9 cellular contexts compared by ENCODE assay signal in genomic region chr17:5077781-5078105, GRCh38. TPM values are rescaled to one million over a fixed set of nuclear protein-coding genes. Genes with fewer than 3 reads are reported as not detected.
DNase-seq lines count a peak whose midpoint lies in the region; ATAC-seq and TF ChIP-seq lines count a peak whose summit lies in the region.
"Had no signal": no experiment of that assay in that cellular context is flagged by ENCODE, and none has a peak within 500 bp of the region (broad histone marks: within the 10 kb centered on the region; RNA-seq: fewer than 3 reads in every experiment).

No MANE protein-coding gene starts in this region.

- peaks cover under 1 to 3% (median 1%) of the 10 kb centered on the region in 3 donors for H3K9me3 Mint-ChIP-seq in IgD-negative memory B cell
- H3K9me3 Mint-ChIP-seq in naive B cell = peaks cover 0 to 4% (median 0%) of the 10 kb centered on the region in 7 donors

- no peaks in the 10 kb centered on the region for H3K4me1 ChIP-seq in A673 (ENCODE audit: insufficient read depth, low read length, poor library complexity, severe bottlenecking)
- peaks cover 5 to 16% of the 10 kb centered on the region in 2 donors for H3K4me1 ChIP-seq in duodenal mucosa (ENCODE audit: control insufficient read depth in 1 of 2, insufficient read depth in 2 of 2, low read length in 2 of 2)

- H3K4me1 Mint-ChIP-seq in IgD-negative memory B cell (peaks cover 9 to 20% (median 14%) of the 10 kb centered on the region in 3 donors), naive B cell (peaks cover 17 to 36% (median 35%) of the 10 kb centered on the region in 3 donors)

- BruUV-seq in A673 (replicated peaks; lab: Mats Ljungman, UMichigan) = TSS peak; percentile 92

- peak overlapping the region; percentile 86 to 92 for H3K9ac ChIP-seq in duodenal mucosa (ENCODE audit: low read depth in 1 of 2, low read length in 2 of 2)

- H3K27me3 ChIP-seq in A673 (replicated peaks; ENCODE audit: insufficient read depth, low read depth, low read length, poor library complexity) = no peaks in the 10 kb centered on the region
- no peaks in the 10 kb centered on the region for H3K27me3 ChIP-seq in duodenal mucosa (ENCODE audit: control insufficient read depth in 1 of 2, insufficient read depth in 2 of 2, low read length in 2 of 2)

- no peak for TF ChIP-seq CTCF in A673 (conservative IDR thresholded peaks at IDR 0.05; ENCODE audit: low read depth, low read length)

- CTCF ChIA-PET in A673 (lab: Charles Lee) = no interaction called here

- POLR2A ChIA-PET in A673 (lab: Charles Lee; ENCODE audit: low non-redundant PET) = interaction anchor here (0.9 kb wide), 1 partner anchor 114 kb away, joined by 7 read pairs; no protein-coding TSS in a partner anchor

- H3K27me3 Mint-ChIP-seq in IgD-negative memory B cell (no peaks in the 10 kb centered on the region), naive B cell (no peaks in the 10 kb centered on the region)

- H3K9me3 ChIP-seq in A673 (ENCODE audit: low read depth, low read length, poor library complexity, severe bottlenecking) (peaks cover 3% of the 10 kb centered on the region), duodenal mucosa (ENCODE audit: control insufficient read depth in 1 of 2, low read length in 2 of 2) (peaks cover under 1 to 4% of the 10 kb centered on the region in 2 donors)

- DNase-seq in A673 (ENCODE audit: low spot score) = no peak
- no peak for DNase-seq in naive B cell
- no peak for DNase-seq in NCI-H1930 (lab: John Stamatoyannopoulos, UW)
- DNase-seq in GM03348 (ENCODE audit: low spot score) = no peak

- ATAC-seq in naive B cell (ENCODE audit: low read depth in 2 of 2) = no peak
- ATAC-seq in GM19328 (IDR thresholded peaks at IDR 0.05; ENCODE audit: unreplicated experiment) = no peak
- ATAC-seq in HG02588 (IDR thresholded peaks at IDR 0.05; ENCODE audit: unreplicated experiment) = no peak

- H3K36me3 Mint-ChIP-seq in IgD-negative memory B cell (peaks cover 7% of the 10 kb centered on the region), naive B cell (no peaks in the 10 kb centered on the region)

- H3K4me3 Mint-ChIP-seq in IgD-negative memory B cell (peak overlapping the region; percentile 87 to 98 (median 96)), naive B cell (peak overlapping the region; percentile 71 to 96 (median 92))

- H3K4me3 ChIP-seq in A673 (ENCODE audit: low read depth, low read length, poor library complexity, severe bottlenecking) (peak overlapping the region; percentile 70), duodenal mucosa (ENCODE audit: low read depth in 1 of 2, low read length in 2 of 2) (peak overlapping the region; percentile 85 to 98)

- no peaks in the 10 kb centered on the region for H3K36me3 ChIP-seq in A673 (ENCODE audit: insufficient read depth, low read length, poor library complexity, severe bottlenecking)
- H3K36me3 ChIP-seq in duodenal mucosa (ENCODE audit: control insufficient read depth in 1 of 2, insufficient read depth in 2 of 2, low read length in 2 of 2) = peaks cover 2 to 11% of the 10 kb centered on the region in 2 donors

- intact Hi-C loops in A673 (cut with micrococcal nuclease; ENCODE audit: unreplicated experiment) = no loop called here

- peak overlapping the region; percentile 76 for H3K27ac ChIP-seq in A673 (ENCODE audit: low read depth, low read length, poor library complexity, severe bottlenecking)
- peak overlapping the region; percentile 89 for H3K27ac ChIP-seq in duodenal mucosa (ENCODE audit: low read depth, low read length)

- H3K27ac Mint-ChIP-seq in IgD-negative memory B cell (peak overlapping the region; percentile 51 to 97 (median 63)), naive B cell (peak overlapping the region; percentile 81 to 99 (median 96))

RNA-seq across cellular contexts. Expression of gene ZFP3, which starts 0.5 kb away (rescaled TPM):
- 8.4 and 8.9 TPM in 2 replicates for total RNA-seq in A673 (2021)
- polyA plus RNA-seq in IgD-negative memory B cell = 1.4 TPM
- 1 to 10 TPM; 1.7 to 4.1 (median 3.6) TPM for polyA plus RNA-seq in naive B cell (ENCODE audit: low read depth in 6 of 6)
- total RNA-seq: HT1080 had no signal

RNA-seq across cellular contexts. Expression of gene ZNF232, which starts 33.9 kb away (rescaled TPM):
- total RNA-seq in A673 (2021) = 28.1 and 31.6 TPM in 2 replicates
- polyA plus RNA-seq in IgD-negative memory B cell (11.7 TPM), naive B cell (ENCODE audit: low read depth in 6 of 6) (10 to 100 TPM in 3 of 6 donors, 1 to 10 TPM in 3; 6.3 to 25.3 (median 10.1) TPM)

RNA-seq across cellular contexts. Expression of gene USP6, which starts 38.1 kb away (rescaled TPM):
- 0.07 and 0.24 TPM in 2 replicates for total RNA-seq in A673 (2021)
- polyA plus RNA-seq in IgD-negative memory B cell (0.05 TPM), naive B cell (ENCODE audit: low read depth in 6 of 6) (under 1 TPM; 0.06 to 0.37 (median 0.12) TPM)
- total RNA-seq: HT1080 had no signal

RNA-seq across cellular contexts. Expression of gene SLC52A1, which starts 42.5 kb away (rescaled TPM):
- not detected in 2 replicates for total RNA-seq in A673 (2021)
- not detected for polyA plus RNA-seq in IgD-negative memory B cell
- not detected for polyA plus RNA-seq in naive B cell (ENCODE audit: low read depth in 6 of 6)
- total RNA-seq: HT1080 had no signal
